In genomic region chr2:111933900-111934299, GRCh38 we compare ENCODE assay signal across 6 cellular contexts. TPM values are rescaled to one million over a fixed set of nuclear protein-coding genes. Genes with fewer than 3 reads are reported as not detected.
DNase-seq lines count a peak whose midpoint lies in the region; ATAC-seq, FAIRE-seq and TF ChIP-seq lines count a peak whose summit lies in the region.
"Not testable (repeated sequence)": the region's sequence is repeated elsewhere in the genome, so short reads cannot be mapped to it uniquely, and the experiment has no call there.
"Had no signal": no experiment of that assay in that cellular context is flagged by ENCODE, and none has a peak within 500 bp of the region (broad histone marks: within the 10 kb centered on the region; RNA-seq: fewer than 3 reads in every experiment).

No MANE protein-coding gene starts in this region.

- WGBS in K562 (ENCODE audit: insufficient coverage, low coverage, missing lambda C conversion rate) = 17% methylated on average over 4 of the region's 4 CpGs

- peaks cover 15% of the 10 kb centered on the region for H3K4me1 Mint-ChIP-seq in Caco-2 (ENCODE audit: low read depth, unreplicated experiment)
- H3K4me1 Mint-ChIP-seq in type B pancreatic cell (ENCODE audit: unreplicated experiment) = peaks cover 14% of the 10 kb centered on the region

- not testable (repeated sequence) for H3K27ac ChIP-seq in HEK293 (ENCODE audit: extremely low read depth, low read depth, low read length); K562 (ENCODE audit: extremely low read depth, low read depth, low read length)
- peak overlapping the region; percentile 81; the same call in 1 of the 2 replicates for H3K27ac ChIP-seq in MM.1S (ENCODE audit: low read length)

- H3K27me3 ChIP-seq in Caco-2 (replicated peaks; ENCODE audit: control insufficient read depth, insufficient read depth, low read length); MM.1S (replicated peaks; ENCODE audit: insufficient read depth, low read length): not testable (repeated sequence)
- H3K27me3 ChIP-seq in K562 (ENCODE audit: control insufficient read depth in 2 of 2, insufficient read depth in 2 of 2, low read length in 2 of 2) = peaks cover 0 to 14% of the 10 kb centered on the region in 2 experiments; a peak in 2 of 5 replicates

- not testable (repeated sequence) for TF ChIP-seq EP300 in K562 (IDR thresholded peaks at IDR 0.05; ENCODE audit: low read length)

- CTCF ChIA-PET in Caco-2 (lab: Charles Lee); HEK293 (lab: Yijun Ruan, JAX); K562 (lab: Yijun Ruan, JAX; ENCODE audit: low intra/inter-chr PET ratio): not testable (repeated sequence)

- H3K4me3 Mint-ChIP-seq in Caco-2 (ENCODE audit: unreplicated experiment); type B pancreatic cell: not testable (repeated sequence)

- not testable (repeated sequence) for ATAC-seq in K562

- TF ChIP-seq RAD21 in K562 (CRISPR knock-in tag; conservative IDR thresholded peaks at IDR 0.05 in 1 of 2, IDR thresholded peaks at IDR 0.05 in 1 of 2) = not testable (repeated sequence)

- not testable (repeated sequence) for TF ChIP-seq POLR2A in K562 (conservative IDR thresholded peaks at IDR 0.05)

- H3K4me3 ChIP-seq in Caco-2 (ENCODE audit: low read depth, low read length); HEK293 (ENCODE audit: low read depth, low read length); MM.1S (ENCODE audit: low read length); K562: not testable (repeated sequence)

- H2AFZ ChIP-seq in MM.1S (ENCODE audit: low read length); K562 (ENCODE audit: low read depth, low read length): not testable (repeated sequence)

- peak overlapping the region; percentile 43 for H3K27ac Mint-ChIP-seq in Caco-2 (ENCODE audit: unreplicated experiment)
- H3K27ac Mint-ChIP-seq in type B pancreatic cell = peak overlapping the region; percentile 71

- intact Hi-C loops in Caco-2 (cut with micrococcal nuclease; ENCODE audit: unreplicated experiment) = loop anchor here (1.0 kb wide), 1 partner anchor 12 kb away; no protein-coding TSS in a partner anchor
- intact Hi-C loops in K562 (cut with micrococcal nuclease) = not testable (repeated sequence)

- POLR2A ChIA-PET in Caco-2 (lab: Charles Lee); HEK293 (lab: Yijun Ruan, JAX); K562 (lab: Yijun Ruan, JAX): not testable (repeated sequence)

- not testable (repeated sequence) for H3K36me3 ChIP-seq in Caco-2 (ENCODE audit: control insufficient read depth, insufficient read depth, low read length); MM.1S (replicated peaks; ENCODE audit: insufficient read depth, low read length); K562 (ENCODE audit: control insufficient read depth, insufficient read depth, low read length)
- H3K36me3 ChIP-seq in HEK293 (ENCODE audit: control insufficient read depth in 2 of 2, insufficient read depth in 1 of 2, low read length in 2 of 2) = peaks cover 0 to 28% of the 10 kb centered on the region in 2 experiments

- in situ Hi-C loops in K562 (cut with MboI) = not testable (repeated sequence)

- H3K9me1 ChIP-seq in K562 (ENCODE audit: control insufficient read depth, insufficient read depth, low read length) = not testable (repeated sequence)

- H3K9ac ChIP-seq in MM.1S (ENCODE audit: low read length); K562 (ENCODE audit: insufficient read depth in 1 of 2, low read depth in 2 of 2, low read length in 2 of 2): not testable (repeated sequence)

- peaks cover 15% of the 10 kb centered on the region for H3K4me1 ChIP-seq in Caco-2
- not testable (repeated sequence) for H3K4me1 ChIP-seq in HEK293 (ENCODE audit: control insufficient read depth, insufficient read depth, low read length); K562 (replicated peaks in 1 of 2; ENCODE audit: control insufficient read depth in 2 of 2, insufficient read depth in 2 of 2, low read length in 2 of 2)
- H3K4me1 ChIP-seq in MM.1S (ENCODE audit: low read length) = peaks cover 54% of the 10 kb centered on the region

- H3K9me2 ChIP-seq in MM.1S (replicated peaks; ENCODE audit: insufficient read depth, low read length) = not testable (repeated sequence)

- H4K20me1 ChIP-seq in MM.1S (ENCODE audit: insufficient read depth, low read length); K562 (replicated peaks; ENCODE audit: control insufficient read depth, insufficient read depth, low read length): not testable (repeated sequence)

- not testable (repeated sequence) for BruUV-seq in Caco-2 (replicated peaks; lab: Mats Ljungman, UMichigan); K562 (replicated peaks; lab: Mats Ljungman, UMichigan)

- FAIRE-seq in K562 (lab: Jason Lieb, UNC) = not testable (repeated sequence)

- H3K9me3 Mint-ChIP-seq in Caco-2 (ENCODE audit: unreplicated experiment); type B pancreatic cell: not testable (repeated sequence)

- DNase-seq in Caco-2; MM.1S; K562 (ENCODE audit: extremely low read depth in 1 of 4, low spot score in 3 of 4); type B pancreatic cell (ENCODE audit: extremely low spot score, unreplicated experiment): not testable (repeated sequence)

- not testable (repeated sequence) for H3K9me3 ChIP-seq in Caco-2; HEK293 (ENCODE audit: control insufficient read depth, insufficient read depth, low read depth, low read length); MM.1S (replicated peaks; ENCODE audit: insufficient read depth, low read length); K562 (replicated peaks; ENCODE audit: control insufficient read depth, insufficient read depth, low read depth, low read length)

- peaks cover 29% of the 10 kb centered on the region for H3F3A ChIP-seq in MM.1S (ENCODE audit: insufficient read depth, low read length)

- H3K4me2 ChIP-seq in MM.1S (ENCODE audit: low read depth, low read length); K562 (ENCODE audit: insufficient read depth, low read length): not testable (repeated sequence)

- not testable (repeated sequence) for TF ChIP-seq CTCF in Caco-2 (IDR thresholded peaks at IDR 0.05; ENCODE audit: insufficient read depth in 1 of 2, low read depth in 1 of 2, low read length in 1 of 2, severe bottlenecking in 1 of 2, unreplicated experiment in 1 of 2); HEK293 (tag by site-specific recombination; IDR thresholded peaks at IDR 0.05); MM.1S (IDR thresholded peaks at IDR 0.05; ENCODE audit: low read length); K562 (IDR thresholded peaks at IDR 0.05 in 2 of 3, conservative IDR thresholded peaks at IDR 0.05 in 1 of 3; ENCODE audit: insufficient read depth in 2 of 3, low read depth in 1 of 3, low read length in 3 of 3); type B pancreatic cell (conservative IDR thresholded peaks at IDR 0.05)

- H3K79me2 ChIP-seq in MM.1S (ENCODE audit: low read length) = peaks cover 27% of the 10 kb centered on the region
- H3K79me2 ChIP-seq in K562 (ENCODE audit: control insufficient read depth, insufficient read depth, low read length) = not testable (repeated sequence)

- not testable (repeated sequence) for H3K27me3 Mint-ChIP-seq in Caco-2 (ENCODE audit: insufficient read depth, unreplicated experiment); type B pancreatic cell

- H3K36me3 Mint-ChIP-seq in Caco-2 (ENCODE audit: insufficient read depth, unreplicated experiment) (peaks cover 64% of the 10 kb centered on the region), type B pancreatic cell (peaks cover 46% of the 10 kb centered on the region)

RNA-seq across cellular contexts. Expression of gene MERTK, which starts 35.5 kb away (rescaled TPM):
- total RNA-seq in Caco-2 (2022) (39.2 and 42.6 TPM in 2 replicates), K562 (2014; rRNA removed) (0.82 and 1.1 TPM in 2 replicates), K562 (2014; rRNA removed; fragmentation: Illumina TruSeq; extraction: Trizol) (0.73 and 0.83 TPM in 2 replicates), K562 (2015; rRNA removed; fragmentation: Illumina TruSeq; extraction: Trizol) (0.62 and 0.68 TPM in 2 replicates), K562 (2021) (1.1 and 1.4 TPM in 2 replicates), type B pancreatic cell (ENCODE audit: low replicate concordance) (25.7 and 48.4 TPM in 2 replicates)
- 5.8 and 6.9 TPM in 2 replicates for total RNA-seq in K562 (2011; cell fraction: chromatin; rRNA removed; ENCODE audit: low replicate concordance)
- total RNA-seq in K562 (2011; cell fraction: nucleolus; rRNA removed) = 5.0 and 5.3 TPM in 2 replicates
- total RNA-seq in K562 (2011; cell fraction: nucleoplasm; rRNA removed) = 4.0 and 4.7 TPM in 2 replicates
- polyA plus RNA-seq in K562 (2011; rRNA removed) (1.6 and 2.7 TPM in 2 replicates), K562 (2014; fragmentation: Illumina TruSeq; extraction: Trizol) (0.93 and 1.2 TPM in 2 replicates), K562 (2014; fragmentation: Nextera tagmentation; extraction: Ambion mirVana) (under 1 TPM; 0.23 to 0.31 TPM), K562 (2014; rRNA removed) (0.74 and 1.3 TPM in 2 replicates)
- 1.7 and 2.3 TPM in 2 replicates for polyA plus RNA-seq in K562 (2011; cell fraction: cytosol; rRNA removed)
- polyA plus RNA-seq in K562 (2011; cell fraction: nucleus; rRNA removed) = 2.4 and 3.4 TPM in 2 replicates
- polyA plus RNA-seq in K562 (2012) = 0.96 and 1.6 TPM in 2 replicates
- 2.4 and 4.1 TPM in 2 replicates for polyA minus RNA-seq in K562 (2011; rRNA and poly(A)+ RNA removed)
- polyA minus RNA-seq in K562 (2011; cell fraction: cytosol; rRNA and poly(A)+ RNA removed) = 1.4 and 1.8 TPM in 2 replicates
- polyA minus RNA-seq in K562 (2011; cell fraction: nucleus; rRNA and poly(A)+ RNA removed) = 1.5 and 3.2 TPM in 2 replicates
- polyA plus RNA-seq: CD4-positive, CD25-positive, alpha-beta regulatory T cell had no signal

RNA-seq across cellular contexts. Expression of gene ANAPC1, which starts 49.9 kb away (rescaled TPM):
- total RNA-seq in Caco-2 (2022) = 97.2 and 110 TPM in 2 replicates
- total RNA-seq in K562 (2011; cell fraction: chromatin; rRNA removed; ENCODE audit: low replicate concordance) = 248 and 378 TPM in 2 replicates
- 149 and 174 TPM in 2 replicates for total RNA-seq in K562 (2011; cell fraction: nucleolus; rRNA removed)
- 181 and 218 TPM in 2 replicates for total RNA-seq in K562 (2011; cell fraction: nucleoplasm; rRNA removed)
- total RNA-seq in K562 (2014; rRNA removed) = 126 and 155 TPM in 2 replicates
- total RNA-seq in K562 (2014; rRNA removed; fragmentation: Illumina TruSeq; extraction: Trizol) = 97.8 and 98.2 TPM in 2 replicates
- 84.3 and 87.1 TPM in 2 replicates for total RNA-seq in K562 (2015; rRNA removed; fragmentation: Illumina TruSeq; extraction: Trizol)
- total RNA-seq in K562 (2021) = 102 and 112 TPM in 2 replicates
- polyA plus RNA-seq in K562 (2011; rRNA removed) = 67.3 and 78.2 TPM in 2 replicates
- polyA plus RNA-seq in K562 (2011; cell fraction: cytosol; rRNA removed) = 42.5 and 56.6 TPM in 2 replicates
- 87.3 and 96.1 TPM in 2 replicates for polyA plus RNA-seq in K562 (2011; cell fraction: nucleus; rRNA removed)
- 25.3 and 38.9 TPM in 2 replicates for polyA plus RNA-seq in K562 (2012)
- 52.2 and 61.3 TPM in 2 replicates for polyA plus RNA-seq in K562 (2014; fragmentation: Illumina TruSeq; extraction: Trizol)
- polyA plus RNA-seq in K562 (2014; fragmentation: Nextera tagmentation; extraction: Ambion mirVana) = 10 to 100 TPM; 14.0 to 18.9 TPM
- polyA plus RNA-seq in K562 (2014; rRNA removed) = 57.5 and 77.5 TPM in 2 replicates
- polyA minus RNA-seq in K562 (2011; rRNA and poly(A)+ RNA removed) = 219 and 246 TPM in 2 replicates
- polyA minus RNA-seq in K562 (2011; cell fraction: cytosol; rRNA and poly(A)+ RNA removed) = 81.3 and 88.9 TPM in 2 replicates
- polyA minus RNA-seq in K562 (2011; cell fraction: nucleus; rRNA and poly(A)+ RNA removed) = 185 and 193 TPM in 2 replicates
- total RNA-seq in type B pancreatic cell (ENCODE audit: low replicate concordance) = 50.3 and 52.9 TPM in 2 replicates
